8 cellular contexts compared by ENCODE assay signal in the genomic region with DNA sequence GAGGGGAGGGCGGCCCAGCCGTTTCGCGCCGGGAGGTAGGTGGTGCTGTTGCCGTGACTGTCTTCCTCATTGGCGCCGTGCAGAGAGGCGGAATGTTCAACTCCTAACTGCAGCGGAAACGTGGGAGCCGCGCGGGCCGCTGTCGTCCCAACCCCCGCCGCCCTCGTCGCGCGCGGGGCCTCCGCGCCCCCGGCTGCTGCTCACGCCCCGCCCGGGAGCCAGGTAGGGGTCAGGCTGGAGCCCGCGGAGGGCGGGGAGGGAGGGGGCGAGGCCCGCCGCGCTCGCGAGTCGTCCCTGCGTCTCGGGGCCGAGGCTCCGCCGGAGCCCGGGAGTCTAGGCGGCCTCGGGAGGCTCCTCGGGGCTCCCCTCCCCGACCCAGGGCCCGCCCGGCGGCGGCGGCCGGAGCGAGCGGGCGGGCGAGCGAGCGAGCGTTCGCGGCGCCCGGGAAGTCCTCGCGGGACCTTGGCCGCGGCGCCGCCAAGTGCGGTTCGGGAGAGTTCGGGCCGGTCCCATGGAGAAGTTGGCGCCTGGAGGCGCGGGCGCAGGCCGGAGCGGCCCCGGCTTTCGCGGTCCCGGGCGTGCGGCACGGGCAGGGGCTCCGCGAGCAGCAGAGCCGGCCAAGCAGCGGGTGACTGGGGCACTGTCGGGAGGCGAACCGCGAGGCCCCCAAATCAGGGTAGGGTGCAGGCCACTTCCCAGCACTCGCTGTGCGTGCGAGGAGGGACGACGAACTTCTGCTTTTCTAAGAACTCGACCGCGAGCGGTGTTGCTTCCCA. TPM values are rescaled to one million over a fixed set of nuclear protein-coding genes. Genes with fewer than 3 reads are reported as not detected.
A peak's percentile ranks its signal among the peaks of the same experiment; 100 is the strongest.
DNase-seq lines count a peak whose midpoint lies in the region; TF ChIP-seq lines count a peak whose summit lies in the region.

A gene (plus strand): TSS at position 66 of the 776 bp plus-strand sequence. CDS start 15,186 bp downstream, outside the sequence.

- TF ChIP-seq CTCF in HFFc6 (IDR thresholded peaks at IDR 0.05), result peak; percentile 73; the same call in 1 of the 2 replicates
- no peak for TF ChIP-seq CTCF in brain (conservative IDR thresholded peaks at IDR 0.05)

- no peaks in the 10 kb centered on the region; the same call in 1 of the 2 replicates for H3K27me3 Mint-ChIP-seq in HFFc6 (ENCODE audit: insufficient read depth)
- H3K27me3 Mint-ChIP-seq in brain, result peaks cover 24% of the 10 kb centered on the region

- H3K36me3 Mint-ChIP-seq in HFFc6 (ENCODE audit: low read depth) (peaks cover 8% of the 10 kb centered on the region; the same call in 1 of the 2 replicates), brain (peaks cover 4% of the 10 kb centered on the region)

- DNase-seq in DMS79 treated with DMSO at 0.1 percent for 48 hours (lab: John Stamatoyannopoulos, UW) (peak; percentile 73), DMS79 (lab: John Stamatoyannopoulos, UW) (no peak), HFFc6 (peak; percentile 63), NAMALWA (ENCODE audit: low spot score) (peak; percentile 74), T1000 (lab: John Stamatoyannopoulos, UW) (peak; percentile 52), skeletal muscle cell (ENCODE audit: low read depth) (no peak)

- H3K9me3 Mint-ChIP-seq in HFFc6, result no peaks in the 10 kb centered on the region
- no peaks in the 10 kb centered on the region for H3K9me3 Mint-ChIP-seq in brain

- peak within 1 kb of the TSS; percentile 93 for H3K4me3 Mint-ChIP-seq in HFFc6
- peak within 1 kb of the TSS; percentile 87 to 94 (median 91) for H3K4me3 Mint-ChIP-seq in brain

- peaks cover 54% of the 10 kb centered on the region for H3K4me1 Mint-ChIP-seq in HFFc6 (ENCODE audit: low read depth)
- H3K4me1 Mint-ChIP-seq in brain, result peaks cover 26% of the 10 kb centered on the region

- H3K27me3 ChIP-seq in iPS-15b (ENCODE audit: control insufficient read depth, insufficient read depth, low read length), result peaks cover 6% of the 10 kb centered on the region

- H3K27ac Mint-ChIP-seq in HFFc6 (peak within 1 kb of the TSS; percentile 97), brain (peak within 1 kb of the TSS; percentile 79 to 95 (median 92))

- no peaks in the 10 kb centered on the region for H3K36me3 ChIP-seq in iPS-15b (ENCODE audit: control insufficient read depth, insufficient read depth, low read length)

- H3K4me3 ChIP-seq in iPS-15b (ENCODE audit: low read depth, low read length), result peak within 1 kb of the TSS; percentile 84
- H3K4me3 ChIP-seq in skeletal muscle cell (ENCODE audit: low read depth, low read length), result peak within 1 kb of the TSS; percentile 72

- peaks cover 2% of the 10 kb centered on the region for H3K4me1 ChIP-seq in iPS-15b (ENCODE audit: control insufficient read depth, insufficient read depth, low read length)

- peak within 1 kb of the TSS; percentile 70 for H3K9ac ChIP-seq in iPS-15b (ENCODE audit: low read depth, low read length)

- H3K9me3 ChIP-seq in iPS-15b (ENCODE audit: control insufficient read depth, insufficient read depth, low read length), result no peaks in the 10 kb centered on the region

RNA-seq across cellular contexts. Expression of the gene that starts here (rescaled TPM):
- total RNA-seq in HFFc6 (2021; fragmentation: NEBNext Ultra II Directional; extraction: Animal tissue kit (Norgen Biotek cat#: 25700)), result 100 to 1,000 TPM; 126 to 150 (median 134) TPM
- polyA plus RNA-seq in brain (ENCODE audit: insufficient read depth, low read depth, low replicate concordance), result 12.3 TPM

Comparison
In these comparisons a context has a peak if more than half of its experiments do, and no peak if none do; other contexts are left out.
1. DNase-seq: peak in DMS79 treated with DMSO at 0.1 percent for 48 hours (single experiment), HFFc6 (single experiment), NAMALWA (single experiment) and T1000 (single experiment); none in DMS79 (single experiment) and skeletal muscle cell (single experiment).